ENCODE assay signal across 1 cellular context in the genomic region with DNA sequence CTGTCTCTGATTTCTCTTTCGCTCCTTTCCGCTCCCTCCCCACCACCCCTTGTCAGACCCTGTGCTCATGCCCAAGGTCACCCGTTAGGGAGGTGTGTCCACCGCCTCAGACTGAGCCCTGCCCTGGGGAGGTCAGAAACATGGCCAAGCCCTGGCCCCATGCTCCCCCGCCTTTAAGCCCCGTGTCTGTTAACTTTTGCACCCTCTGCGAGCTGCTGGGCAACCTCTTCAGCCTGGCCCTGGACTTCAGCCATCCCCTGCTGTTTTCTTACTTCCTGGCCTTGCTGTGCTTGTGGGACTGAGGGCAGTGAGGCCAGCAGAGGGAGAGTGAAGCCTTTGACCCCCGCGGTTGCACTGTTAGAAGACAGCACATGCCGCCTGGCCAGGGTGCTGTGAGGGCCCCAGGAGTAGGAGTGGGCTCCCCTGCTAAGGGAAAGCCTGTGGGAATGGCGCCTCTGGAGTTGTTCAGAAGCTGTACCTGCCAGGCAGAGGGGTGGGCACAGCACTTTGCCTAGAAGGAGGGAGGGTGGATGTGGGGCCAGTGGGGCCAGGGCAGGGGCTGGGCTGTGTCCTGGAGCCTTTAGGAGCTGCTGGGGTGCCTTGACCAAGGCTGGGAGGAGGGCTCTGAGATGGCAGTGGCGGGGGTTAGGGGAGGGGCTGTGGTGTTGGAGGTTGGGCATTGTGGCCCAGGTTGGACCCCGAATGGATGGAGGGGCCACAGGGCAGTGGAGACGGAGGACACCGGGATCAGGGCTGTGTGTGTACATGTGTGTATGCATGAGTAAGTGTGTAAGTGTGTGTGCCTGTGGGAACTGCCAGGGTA.
TF ChIP-seq lines count a peak whose summit lies in the region.

No MANE protein-coding gene starts in this region.

TF ChIP-seq in HepG2, 621 proteins besides CTCF, POLR2A, EP300 and RAD21 (continued from another document and continues in another):
- TF ChIP-seq, protein P1, sequence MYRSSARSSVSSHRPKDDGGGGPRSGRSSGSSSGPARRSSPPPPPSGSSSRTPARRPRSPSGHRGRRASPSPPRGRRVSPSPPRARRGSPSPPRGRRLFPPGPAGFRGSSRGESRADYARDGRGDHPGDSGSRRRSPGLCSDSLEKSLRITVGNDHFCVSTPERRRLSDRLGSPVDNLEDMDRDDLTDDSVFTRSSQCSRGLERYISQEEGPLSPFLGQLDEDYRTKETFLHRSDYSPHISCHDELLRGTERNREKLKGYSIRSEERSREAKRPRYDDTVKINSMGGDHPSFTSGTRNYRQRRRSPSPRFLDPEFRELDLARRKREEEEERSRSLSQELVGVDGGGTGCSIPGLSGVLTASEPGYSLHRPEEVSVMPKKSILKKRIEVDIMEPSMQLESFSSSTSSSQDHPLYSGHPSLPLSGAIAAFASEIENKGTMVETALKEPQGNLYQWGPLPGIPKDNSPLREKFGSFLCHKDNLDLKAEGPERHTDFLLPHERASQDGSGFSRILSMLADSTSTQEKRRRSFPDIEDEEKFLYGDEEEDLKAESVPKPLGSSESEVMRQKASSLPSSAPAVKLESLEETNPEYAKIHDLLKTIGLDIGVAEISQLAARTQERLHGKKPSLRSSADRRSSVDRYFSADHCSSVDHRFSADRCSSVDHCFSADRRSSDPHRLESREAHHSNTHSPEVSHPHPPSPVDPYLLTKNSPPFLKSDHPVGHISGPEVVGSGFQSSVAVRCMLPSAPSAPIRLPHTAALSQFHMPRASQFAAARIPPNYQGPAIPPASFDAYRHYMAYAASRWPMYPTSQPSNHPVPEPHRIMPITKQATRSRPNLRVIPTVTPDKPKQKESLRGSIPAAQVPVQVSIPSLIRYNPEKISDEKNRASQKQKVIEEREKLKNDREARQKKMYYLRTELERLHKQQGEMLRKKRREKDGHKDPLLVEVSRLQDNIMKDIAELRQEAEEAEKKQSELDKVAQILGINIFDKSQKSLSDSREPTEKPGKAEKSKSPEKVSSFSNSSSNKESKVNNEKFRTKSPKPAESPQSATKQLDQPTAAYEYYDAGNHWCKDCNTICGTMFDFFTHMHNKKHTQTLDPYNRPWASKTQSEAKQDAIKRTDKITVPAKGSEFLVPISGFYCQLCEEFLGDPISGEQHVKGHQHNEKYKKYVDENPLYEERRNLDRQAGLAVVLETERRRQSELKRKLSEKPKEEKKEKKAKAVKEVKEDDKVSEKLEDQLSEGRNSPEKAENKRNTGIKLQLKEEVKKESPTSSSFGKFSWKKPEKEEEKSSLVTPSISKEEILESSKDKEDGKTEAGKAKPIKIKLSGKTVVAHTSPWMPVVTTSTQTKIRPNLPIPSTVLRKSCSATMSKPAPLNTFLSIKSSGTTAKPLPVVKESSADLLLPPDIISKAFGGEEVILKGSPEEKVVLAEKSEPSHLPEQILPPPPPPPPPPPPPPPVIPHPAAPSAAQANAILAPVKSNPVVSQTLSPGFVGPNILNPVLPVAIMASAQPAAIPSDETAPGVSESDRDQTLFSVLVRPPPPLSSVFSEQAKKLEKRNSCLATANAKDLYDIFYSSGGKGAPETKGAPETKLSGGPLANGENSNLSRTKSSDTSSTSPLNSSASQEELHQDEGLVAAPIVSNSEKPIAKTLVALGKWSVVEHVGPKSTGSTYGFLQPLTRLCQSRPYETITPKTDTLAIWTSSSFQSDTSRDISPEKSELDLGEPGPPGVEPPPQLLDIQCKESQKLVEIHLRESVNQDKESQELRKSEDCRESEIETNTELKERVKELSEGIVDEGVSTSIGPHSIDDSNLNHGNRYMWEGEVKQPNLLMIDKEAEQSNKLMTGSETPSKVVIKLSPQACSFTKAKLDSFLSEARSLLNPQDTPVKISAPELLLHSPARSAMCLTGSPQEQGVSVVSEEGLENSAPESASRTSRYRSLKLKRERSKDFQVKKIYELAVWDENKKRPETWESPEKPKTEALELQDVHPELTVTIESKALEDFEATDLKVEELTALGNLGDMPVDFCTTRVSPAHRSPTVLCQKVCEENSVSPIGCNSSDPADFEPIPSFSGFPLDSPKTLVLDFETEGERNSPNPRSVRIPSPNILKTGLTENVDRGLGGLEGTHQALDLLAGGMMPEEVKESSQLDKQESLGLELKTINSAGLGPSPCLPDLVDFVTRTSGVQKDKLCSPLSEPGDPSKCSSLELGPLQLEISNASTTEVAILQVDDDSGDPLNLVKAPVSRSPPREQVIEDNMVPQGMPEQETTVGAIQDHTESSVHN (CRISPR knock-in tag; IDR thresholded peaks at IDR 0.05), result no peak; the same call in 1 of the 2 replicates
- TF ChIP-seq ZNF713 (CRISPR knock-in tag; IDR thresholded peaks at IDR 0.05), result peak; percentile 94; the same call in 1 of the 2 replicates
- TF ChIP-seq HMG20B (CRISPR knock-in tag; conservative IDR thresholded peaks at IDR 0.05), result 0 out of 2 replicates have a peak, but pooled peaks have one; percentile 39
- TF ChIP-seq HOXA9 (CRISPR knock-in tag; IDR thresholded peaks at IDR 0.05; ENCODE audit: borderline replicate concordance), result no peak
- no peak for TF ChIP-seq HMGA1 (CRISPR knock-in tag; conservative IDR thresholded peaks at IDR 0.05)
- peak; percentile 43; the same call in 1 of the 2 replicates for TF ChIP-seq ZNF761 (CRISPR knock-in tag; conservative IDR thresholded peaks at IDR 0.05)
- peak; percentile 40; the same call in 1 of the 2 replicates for TF ChIP-seq HOXD1 (CRISPR knock-in tag; IDR thresholded peaks at IDR 0.05)
- TF ChIP-seq TFE3 (CRISPR knock-in tag; IDR thresholded peaks at IDR 0.05), result no peak; the same call in none of the 2 replicates
- peak; percentile 81; the same call in 1 of the 2 replicates for TF ChIP-seq AKAP8 (CRISPR knock-in tag; IDR thresholded peaks at IDR 0.05)
- TF ChIP-seq, protein P2, sequence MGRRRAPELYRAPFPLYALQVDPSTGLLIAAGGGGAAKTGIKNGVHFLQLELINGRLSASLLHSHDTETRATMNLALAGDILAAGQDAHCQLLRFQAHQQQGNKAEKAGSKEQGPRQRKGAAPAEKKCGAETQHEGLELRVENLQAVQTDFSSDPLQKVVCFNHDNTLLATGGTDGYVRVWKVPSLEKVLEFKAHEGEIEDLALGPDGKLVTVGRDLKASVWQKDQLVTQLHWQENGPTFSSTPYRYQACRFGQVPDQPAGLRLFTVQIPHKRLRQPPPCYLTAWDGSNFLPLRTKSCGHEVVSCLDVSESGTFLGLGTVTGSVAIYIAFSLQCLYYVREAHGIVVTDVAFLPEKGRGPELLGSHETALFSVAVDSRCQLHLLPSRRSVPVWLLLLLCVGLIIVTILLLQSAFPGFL (CRISPR knock-in tag; IDR thresholded peaks at IDR 0.05), result no peak
- peak; percentile 82 for TF ChIP-seq BORCS8-MEF2B (CRISPR knock-in tag; IDR thresholded peaks at IDR 0.05)
- TF ChIP-seq CENPBD1 (CRISPR knock-in tag; IDR thresholded peaks at IDR 0.05; ENCODE audit: borderline replicate concordance, low read depth), result no peak
- TF ChIP-seq MYC (CRISPR knock-in tag; IDR thresholded peaks at IDR 0.05; ENCODE audit: borderline replicate concordance), result peak; percentile 95
- peak; percentile 72 for TF ChIP-seq SKI (IDR thresholded peaks at IDR 0.05; ENCODE audit: partially characterized antibody)
- TF ChIP-seq, protein P3, sequence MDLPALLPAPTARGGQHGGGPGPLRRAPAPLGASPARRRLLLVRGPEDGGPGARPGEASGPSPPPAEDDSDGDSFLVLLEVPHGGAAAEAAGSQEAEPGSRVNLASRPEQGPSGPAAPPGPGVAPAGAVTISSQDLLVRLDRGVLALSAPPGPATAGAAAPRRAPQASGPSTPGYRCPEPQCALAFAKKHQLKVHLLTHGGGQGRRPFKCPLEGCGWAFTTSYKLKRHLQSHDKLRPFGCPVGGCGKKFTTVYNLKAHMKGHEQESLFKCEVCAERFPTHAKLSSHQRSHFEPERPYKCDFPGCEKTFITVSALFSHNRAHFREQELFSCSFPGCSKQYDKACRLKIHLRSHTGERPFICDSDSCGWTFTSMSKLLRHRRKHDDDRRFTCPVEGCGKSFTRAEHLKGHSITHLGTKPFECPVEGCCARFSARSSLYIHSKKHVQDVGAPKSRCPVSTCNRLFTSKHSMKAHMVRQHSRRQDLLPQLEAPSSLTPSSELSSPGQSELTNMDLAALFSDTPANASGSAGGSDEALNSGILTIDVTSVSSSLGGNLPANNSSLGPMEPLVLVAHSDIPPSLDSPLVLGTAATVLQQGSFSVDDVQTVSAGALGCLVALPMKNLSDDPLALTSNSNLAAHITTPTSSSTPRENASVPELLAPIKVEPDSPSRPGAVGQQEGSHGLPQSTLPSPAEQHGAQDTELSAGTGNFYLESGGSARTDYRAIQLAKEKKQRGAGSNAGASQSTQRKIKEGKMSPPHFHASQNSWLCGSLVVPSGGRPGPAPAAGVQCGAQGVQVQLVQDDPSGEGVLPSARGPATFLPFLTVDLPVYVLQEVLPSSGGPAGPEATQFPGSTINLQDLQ (CRISPR knock-in tag; IDR thresholded peaks at IDR 0.05), result no peak
- TF ChIP-seq TFDP1 (CRISPR knock-in tag; IDR thresholded peaks at IDR 0.05; ENCODE audit: borderline replicate concordance), result peak; percentile 88; the same call in 1 of the 2 replicates
- peak; percentile 71 for TF ChIP-seq CREM (IDR thresholded peaks at IDR 0.05)
- no peak for TF ChIP-seq CREM (CRISPR knock-in tag; IDR thresholded peaks at IDR 0.05)
- TF ChIP-seq GTF3A (CRISPR knock-in tag; conservative IDR thresholded peaks at IDR 0.05), result no peak; the same call in 1 of the 2 replicates
- TF ChIP-seq ZFY (CRISPR knock-in tag; IDR thresholded peaks at IDR 0.05), result peak; percentile 77
- peak; percentile 75 for TF ChIP-seq FOXA3 (CRISPR knock-in tag; IDR thresholded peaks at IDR 0.05)
- TF ChIP-seq ADNP (CRISPR knock-in tag; IDR thresholded peaks at IDR 0.05), result no peak
- peak; percentile 98 for TF ChIP-seq ZNF687 (CRISPR knock-in tag; IDR thresholded peaks at IDR 0.05)
- TF ChIP-seq KLF12 (CRISPR knock-in tag; IDR thresholded peaks at IDR 0.05; ENCODE audit: borderline replicate concordance), result no peak
- TF ChIP-seq, protein P4, sequence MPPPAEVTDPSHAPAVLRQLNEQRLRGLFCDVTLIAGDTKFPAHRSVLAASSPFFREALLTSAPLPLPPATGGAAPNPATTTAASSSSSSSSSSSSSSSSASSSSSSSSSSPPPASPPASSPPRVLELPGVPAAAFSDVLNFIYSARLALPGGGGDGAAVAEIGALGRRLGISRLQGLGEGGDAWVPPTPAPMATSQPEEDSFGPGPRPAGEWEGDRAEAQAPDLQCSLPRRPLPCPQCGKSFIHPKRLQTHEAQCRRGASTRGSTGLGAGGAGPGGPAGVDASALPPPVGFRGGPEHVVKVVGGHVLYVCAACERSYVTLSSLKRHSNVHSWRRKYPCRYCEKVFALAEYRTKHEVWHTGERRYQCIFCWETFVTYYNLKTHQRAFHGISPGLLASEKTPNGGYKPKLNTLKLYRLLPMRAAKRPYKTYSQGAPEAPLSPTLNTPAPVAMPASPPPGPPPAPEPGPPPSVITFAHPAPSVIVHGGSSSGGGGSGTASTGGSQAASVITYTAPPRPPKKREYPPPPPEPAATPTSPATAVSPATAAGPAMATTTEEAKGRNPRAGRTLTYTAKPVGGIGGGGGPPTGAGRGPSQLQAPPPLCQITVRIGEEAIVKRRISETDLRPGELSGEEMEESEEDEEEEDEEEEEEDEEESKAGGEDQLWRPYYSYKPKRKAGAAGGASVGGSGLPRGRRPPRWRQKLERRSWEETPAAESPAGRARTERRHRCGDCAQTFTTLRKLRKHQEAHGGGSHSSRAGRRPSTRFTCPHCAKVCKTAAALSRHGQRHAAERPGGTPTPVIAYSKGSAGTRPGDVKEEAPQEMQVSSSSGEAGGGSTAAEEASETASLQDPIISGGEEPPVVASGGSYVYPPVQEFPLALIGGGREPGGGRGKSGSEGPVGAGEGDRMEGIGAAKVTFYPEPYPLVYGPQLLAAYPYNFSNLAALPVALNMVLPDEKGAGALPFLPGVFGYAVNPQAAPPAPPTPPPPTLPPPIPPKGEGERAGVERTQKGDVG (CRISPR knock-in tag; IDR thresholded peaks at IDR 0.05; ENCODE audit: borderline replicate concordance), result peak; percentile 91; the same call in 1 of the 2 replicates
- peak; percentile 82 for TF ChIP-seq YEATS4 (CRISPR knock-in tag; IDR thresholded peaks at IDR 0.05; ENCODE audit: borderline replicate concordance)
- TF ChIP-seq SSRP1 (CRISPR knock-in tag; IDR thresholded peaks at IDR 0.05), result no peak
